Comparison of ENCODE assay signal across 21 cellular contexts in the genomic region with DNA sequence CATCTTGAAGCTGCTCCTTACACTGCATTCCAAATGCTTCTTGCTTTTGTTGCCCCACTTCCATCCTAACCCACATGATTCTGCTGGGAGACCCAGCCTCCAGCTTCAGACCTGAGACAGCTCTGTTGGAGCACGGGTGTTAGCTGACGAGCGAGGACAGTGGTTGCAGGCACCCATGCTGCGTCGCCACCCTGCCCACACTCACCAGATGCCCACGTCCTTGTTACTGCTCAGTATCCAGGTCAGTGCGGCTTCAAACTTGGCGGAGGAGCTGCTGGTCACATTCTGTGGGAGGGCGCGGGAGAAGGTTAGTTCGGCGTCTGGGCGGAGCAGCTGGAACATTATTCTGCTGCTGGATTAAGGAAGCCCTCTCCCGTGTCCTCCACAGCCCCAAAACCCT. TPM values are rescaled to one million over a fixed set of nuclear protein-coding genes. Genes with fewer than 3 reads are reported as not detected.
DNase-seq lines count a peak whose midpoint lies in the region; ATAC-seq and TF ChIP-seq lines count a peak whose summit lies in the region.
"Had no signal": no experiment of that assay in that cellular context is flagged by ENCODE, and none has a peak within 500 bp of the region (broad histone marks: within the 10 kb centered on the region; RNA-seq: fewer than 3 reads in every experiment).

No MANE protein-coding gene starts in this region.

- TF ChIP-seq CTCF in H9 (conservative IDR thresholded peaks at IDR 0.05) = no peak
- TF ChIP-seq CTCF in endothelial cell (IDR thresholded peaks at IDR 0.05; ENCODE audit: unreplicated experiment) = no peak
- no peak for TF ChIP-seq CTCF in neural crest cell (conservative IDR thresholded peaks at IDR 0.05)

- no peak overlapping the region for H3K4me2 ChIP-seq in H9 (ENCODE audit: insufficient read depth, insufficient read length, low read length)

- peaks cover 88% of the 10 kb centered on the region for H3K36me3 ChIP-seq in SJSA1

- H3K27ac Mint-ChIP-seq in H9 (peak overlapping the region; percentile 81 to 98 (median 95); a peak in 6 of 7 replicates), endothelial cell (ENCODE audit: unreplicated experiment) (peak overlapping the region; percentile 99), neural crest cell (ENCODE audit: unreplicated experiment) (peak overlapping the region; percentile 50)
- H3K27ac Mint-ChIP-seq: IgD-negative memory B cell had no signal

- H3T11ph ChIP-seq in H9 (ENCODE audit: low read length) = no peak overlapping the region

- no peak for DNase-seq in H9
- no peak for DNase-seq in SJSA1 (ENCODE audit: low read depth in 1 of 2, low spot score in 2 of 2)
- no peak for DNase-seq in endothelial cell (ENCODE audit: low spot score)
- DNase-seq in neural crest cell (ENCODE audit: low read depth, low spot score) = no peak
- no peak for DNase-seq in C1 segment of cervical spinal cord (lab: John Stamatoyannopoulos, UW)
- DNase-seq in left colon = no peak
- DNase-seq: AML-193; CD8-positive, alpha-beta memory T cell; GF-D8; MV-4-11; NCI-H1417 treated with DMSO at 0.1 percent for 48 hours; NCI-H2081; NCI-H2227 treated with DMSO at 0.1 percent for 48 hours; NCI-H526 treated with DMSO at 0.1 percent for 48 hours; OCI-M1 had no signal

- H3K79me1 ChIP-seq in H9 (ENCODE audit: insufficient read depth, low read depth, low read length, poor library complexity, severe bottlenecking) = peaks cover 3% of the 10 kb centered on the region

- H3K27me3 Mint-ChIP-seq in H9 (ENCODE audit: low read depth) (no peaks in the 10 kb centered on the region), endothelial cell (ENCODE audit: unreplicated experiment) (peaks cover 15% of the 10 kb centered on the region), neural crest cell (ENCODE audit: low read depth) (no peaks in the 10 kb centered on the region)
- H3K27me3 Mint-ChIP-seq: CD8-positive, alpha-beta memory T cell; IgD-negative memory B cell had no signal

- H4K5ac ChIP-seq in H9 (ENCODE audit: insufficient read length, low read depth, low read length) = no peak overlapping the region

- H2BK12ac ChIP-seq in H9 (ENCODE audit: insufficient read length, low read depth, low read length) = peak overlapping the region; percentile 51

- H4K20me1 ChIP-seq in H9 (ENCODE audit: control insufficient read depth, insufficient read depth, insufficient read length) = no peaks in the 10 kb centered on the region

- no peak overlapping the region for H3K23ac ChIP-seq in H9 (ENCODE audit: insufficient read length, low read depth, low read length)

- H2BK20ac ChIP-seq in H9 (ENCODE audit: low read depth, low read length, poor library complexity, severe bottlenecking) = no peak overlapping the region

- peaks cover 50 to 96% (median 93%) of the 10 kb centered on the region in 3 experiments for H3K36me3 Mint-ChIP-seq in H9 (ENCODE audit: insufficient read depth in 1 of 3, low read depth in 3 of 3)
- peaks cover 52% of the 10 kb centered on the region for H3K36me3 Mint-ChIP-seq in endothelial cell (ENCODE audit: low read depth, unreplicated experiment)
- peaks cover 23% of the 10 kb centered on the region for H3K36me3 Mint-ChIP-seq in neural crest cell (ENCODE audit: low read depth)

- H3K4me1 ChIP-seq in H9 (ENCODE audit: insufficient read depth, low read length) (peaks cover 22% of the 10 kb centered on the region; the same call in 1 of the 2 replicates), SJSA1 (replicated peaks) (peaks cover 42% of the 10 kb centered on the region)

- no peak overlapping the region for H3K9ac ChIP-seq in H9 (ENCODE audit: extremely low read depth, insufficient read length, low read length)

- H3K27ac ChIP-seq in H9 (ENCODE audit: insufficient read length, low read depth, low read length) (peak overlapping the region; percentile 37), SJSA1 (peak overlapping the region; percentile 82)
- H3K27ac ChIP-seq: SK-N-MC had no signal

- no peak overlapping the region for H2BK15ac ChIP-seq in H9 (ENCODE audit: low read depth, low read length)

- no peak overlapping the region for H2AK5ac ChIP-seq in H9 (ENCODE audit: insufficient read length, low read length)

- H3K18ac ChIP-seq in H9 (ENCODE audit: insufficient read length, low read depth, low read length) = peak overlapping the region; percentile 61

- no CpG with 5 or more reads among the region's 14 CpGs for WGBS in H9 (ENCODE audit: extremely low coverage, insufficient read length, low lambda C conversion rate)

- H3K9me3 Mint-ChIP-seq in H9 = no peaks in the 10 kb centered on the region
- no peaks in the 10 kb centered on the region for H3K9me3 Mint-ChIP-seq in endothelial cell (ENCODE audit: unreplicated experiment)
- no peaks in the 10 kb centered on the region for H3K9me3 Mint-ChIP-seq in neural crest cell
- H3K9me3 Mint-ChIP-seq: CD8-positive, alpha-beta memory T cell; IgD-negative memory B cell had no signal

- H3K56ac ChIP-seq in H9 (ENCODE audit: insufficient read length, low read depth, low read length) = no peak overlapping the region

- no peak for ATAC-seq in GM18511 (IDR thresholded peaks at IDR 0.05; ENCODE audit: unreplicated experiment)
- ATAC-seq in left colon = no peak
- ATAC-seq in HG03521 (IDR thresholded peaks at IDR 0.05; ENCODE audit: unreplicated experiment) = no peak

- H3K4me3 Mint-ChIP-seq in H9 (no peak overlapping the region; a peak in 1 of 5 replicates), endothelial cell (ENCODE audit: unreplicated experiment) (peak overlapping the region; percentile 79), neural crest cell (no peak overlapping the region)
- H3K4me3 Mint-ChIP-seq: CD8-positive, alpha-beta memory T cell; IgD-negative memory B cell had no signal

- H3K4ac ChIP-seq in H9 (ENCODE audit: low read depth, low read length) = no peak overlapping the region; the same call in 1 of the 2 replicates

- H2AFZ ChIP-seq in H9 (ENCODE audit: low read length) = no peak overlapping the region

- H3K14ac ChIP-seq in H9 (ENCODE audit: insufficient read depth, low read length) = peak overlapping the region; percentile 64; the same call in 1 of the 2 replicates

- H3K23me2 ChIP-seq in H9 (ENCODE audit: insufficient read length, low read depth, low read length, poor library complexity, severe bottlenecking) = no peaks in the 10 kb centered on the region

- H3K27me3 ChIP-seq in H9 (ENCODE audit: insufficient read depth, low read length) (no peaks in the 10 kb centered on the region), SJSA1 (replicated peaks) (no peaks in the 10 kb centered on the region)

- H3K4me3 ChIP-seq in SJSA1 = no peak overlapping the region
- H3K4me3 ChIP-seq: SK-N-MC had no signal

- H4K91ac ChIP-seq in H9 (ENCODE audit: insufficient read length, low read depth, low read length) = peak overlapping the region; percentile 69

- intact Hi-C loops in left colon (cut with DNase I, micrococcal nuclease) = loop anchor here in 1 of 2 donors (10.0 kb wide), 1 partner anchor 375 kb away; no protein-coding TSS in a partner anchor

- H3K9me3 ChIP-seq in H9 (ENCODE audit: control insufficient read depth, low read depth, low read length) (no peaks in the 10 kb centered on the region), SJSA1 (replicated peaks) (no peaks in the 10 kb centered on the region)

- H2BK120ac ChIP-seq in H9 (ENCODE audit: low read depth, low read length, poor library complexity, severe bottlenecking) = no peak overlapping the region

- no peak overlapping the region for H4K8ac ChIP-seq in H9 (replicated peaks; ENCODE audit: insufficient read length, low read depth, low read length)

- no peak overlapping the region for H2BK5ac ChIP-seq in H9 (ENCODE audit: insufficient read length, low read length)

- peaks cover 59 to 61% of the 10 kb centered on the region in 2 experiments for H3K4me1 Mint-ChIP-seq in H9
- H3K4me1 Mint-ChIP-seq in endothelial cell (ENCODE audit: unreplicated experiment) = peaks cover 66% of the 10 kb centered on the region
- H3K4me1 Mint-ChIP-seq in neural crest cell = peaks cover 41% of the 10 kb centered on the region

- H3K79me2 ChIP-seq in H9 (ENCODE audit: insufficient read depth, low read length) = peaks cover 2% of the 10 kb centered on the region; the same call in 1 of the 2 replicates

RNA-seq across cellular contexts. Expression of a gene that starts 9.0 kb away (rescaled TPM):
- 82.0 and 91.8 TPM in 2 replicates for total RNA-seq in H9 (2021)
- total RNA-seq in SJSA1 (2014; rRNA removed; shearing (Covaris generic)) = 78.7 and 92.9 TPM in 2 replicates
- 105 TPM for total RNA-seq in endothelial cell (ENCODE audit: unreplicated experiment)
- total RNA-seq in neural crest cell = 63.6 and 71.1 TPM in 2 replicates
- 10 to 100 TPM; 62.6 to 66.7 TPM for total RNA-seq in left colon

RNA-seq across cellular contexts. Expression of a gene that starts 23.9 kb away (rescaled TPM):
- total RNA-seq in H9 (2021) = not detected in 2 replicates
- not detected in 2 replicates for total RNA-seq in SJSA1 (2014; rRNA removed; shearing (Covaris generic))
- not detected for total RNA-seq in endothelial cell (ENCODE audit: unreplicated experiment)
- not detected in 2 replicates for total RNA-seq in neural crest cell
- total RNA-seq in left colon = not detected
- total RNA-seq: A673; CD8-positive, alpha-beta memory T cell; H7 had no signal

RNA-seq across cellular contexts. Expression of a gene that starts 33.2 kb away (rescaled TPM):
- total RNA-seq in H9 (2021) (0.29 and 0.46 TPM in 2 replicates), endothelial cell (ENCODE audit: unreplicated experiment) (not detected), neural crest cell (0.72 and 0.89 TPM in 2 replicates), left colon (1 to 10 TPM in 1 of 2 donors, under 1 TPM in 1; 0.45 to 2.4 TPM)
- total RNA-seq in SJSA1 (2014; rRNA removed; shearing (Covaris generic)) = 5.2 and 5.3 TPM in 2 replicates
- total RNA-seq: A673; CD8-positive, alpha-beta memory T cell had no signal
